In genomic region chr17:71029246-71029645, GRCh38 we compare ENCODE assay signal across 8 cellular contexts.
"Had no signal": no experiment of that assay in that cellular context is flagged by ENCODE, and none has a peak within 500 bp of the region (broad histone marks: within the 10 kb centered on the region; RNA-seq: fewer than 3 reads in every experiment).

No MANE protein-coding gene starts in this region.

- ATAC-seq: GM12878 had no signal

- H3K4me3 ChIP-seq: GM12878 had no signal

- FAIRE-seq: G401.6, GM12878, GM12891, GM12892, GM18507, GM19239 had no signal

- DNase-seq: GDM1, GF-D8 had no signal
